Comparison of ENCODE assay signal across 26 cellular contexts in the genomic region with DNA sequence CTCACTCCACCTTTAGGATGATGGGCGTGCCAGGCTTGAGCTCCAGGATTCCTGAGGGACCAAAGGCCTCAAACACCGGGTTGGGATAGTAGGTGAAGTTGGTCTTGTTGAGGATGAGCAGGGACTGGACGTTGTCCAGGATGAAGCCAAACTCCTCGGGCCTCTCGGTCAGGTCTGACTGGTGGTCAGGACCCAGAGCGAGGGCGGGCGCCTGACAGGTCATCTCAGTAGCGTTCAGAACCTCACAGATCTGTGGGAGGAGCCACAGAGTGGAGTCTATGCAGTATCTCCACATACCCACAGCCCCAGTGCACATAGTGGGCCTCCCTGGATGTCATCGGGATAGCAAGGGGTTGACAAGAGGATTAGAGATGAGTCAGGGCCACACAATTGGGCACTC.
"Had no signal": no experiment of that assay in that cellular context is flagged by ENCODE, and none has a peak within 500 bp of the region (broad histone marks: within the 10 kb centered on the region; RNA-seq: fewer than 3 reads in every experiment).

No MANE protein-coding gene starts in this region.

- DNase-seq: naive thymus-derived CD4-positive, alpha-beta T cell; natural killer cell; nucleus accumbens; pancreas; psoas muscle; right cardiac atrium; right lobe of liver; stimulated activated CD4-positive, alpha-beta T cell treated with anti-CD3 and anti-CD28 coated beads, Interleukin-15, amount 100 ng/mL, for 24 hours; stimulated activated CD4-positive, alpha-beta T cell treated with anti-CD3 and anti-CD28 coated beads, Interleukin-2, amount 100 ng/mL, for 24 hours; stimulated activated CD4-positive, alpha-beta T cell treated with anti-CD3 and anti-CD28 coated beads, Interleukin-2, amount 100 ng/mL, for 48 hours; stimulated activated CD4-positive, alpha-beta T cell treated with anti-CD3 and anti-CD28 coated beads, Interleukin-4, amount 100 ng/mL, for 24 hours; stimulated activated naive B cell treated with anti-CD40 and anti-IgM and Interleukin-4, amounts not matched to agents 10 μg/mL and 1 μg/mL and 100 μg/mL, for 72 hours; stimulated activated naive CD4-positive, alpha-beta T cell treated with Interleukin-2 at 50 U/mL for 16 hours; stomach; thyroid gland; trophoblast cell; upper lobe of left lung had no signal

- H3K27ac ChIP-seq: neural progenitor cell, neutrophil, pancreas, psoas muscle, right lobe of liver, skin epidermis, stomach, thoracic aorta, thyroid gland, tibial nerve, upper lobe of left lung, vagina had no signal

- H3K27me3 ChIP-seq: neural progenitor cell, neutrophil, pancreas, right lobe of liver, stomach, thyroid gland, tibial nerve, upper lobe of left lung, vagina had no signal

- H3K4me3 ChIP-seq: neural progenitor cell, pancreas, psoas muscle, right lobe of liver, skin epidermis, smooth muscle cell, stomach, thoracic aorta, thyroid gland, tibial nerve, upper lobe of left lung, vagina had no signal

- H3K9me3 ChIP-seq: neutrophil, pancreas, psoas muscle, right lobe of liver, thoracic aorta, thyroid gland, vagina had no signal

- H3K36me3 ChIP-seq: neural progenitor cell, neutrophil, pancreas, right lobe of liver, thyroid gland, upper lobe of left lung, vagina had no signal

- ATAC-seq: naive thymus-derived CD4-positive, alpha-beta T cell; natural killer cell; pancreas; psoas muscle; right cardiac atrium; right lobe of liver; stimulated activated effector memory CD8-positive, alpha-beta T cell treated with anti-CD3 and anti-CD28 coated beads, Interleukin-12 subunit alpha, Interleukin-12 subunit beta, amount 100 ng/mL, for 72 hours; stimulated activated naive B cell treated with anti-CD40 and anti-IgM and Interleukin-4, amounts not matched to agents 10 μg/mL and 1 μg/mL and 100 μg/mL, for 72 hours had no signal

- FAIRE-seq: pancreas, urothelium cell line had no signal

- H3K9ac ChIP-seq: neural progenitor cell had no signal

- H3K4me1 ChIP-seq: neural progenitor cell, pancreas, psoas muscle, right lobe of liver, thyroid gland, tibial nerve, upper lobe of left lung, vagina had no signal
